ENCODE assay signal across 8 cellular contexts in genomic region chr2:42770288-42771131, GRCh38. TPM values are rescaled to one million over a fixed set of nuclear protein-coding genes. Genes with fewer than 3 reads are reported as not detected.
A peak's percentile ranks its signal among the peaks of the same experiment; 100 is the strongest.
DNase-seq lines count a peak whose midpoint lies in the region; ATAC-seq and TF ChIP-seq lines count a peak whose summit lies in the region.

No MANE protein-coding gene starts in this region.

- no peaks in the 10 kb centered on the region for H3K79me2 ChIP-seq in parathyroid adenoma

- H3K27me3 ChIP-seq in parathyroid adenoma (ENCODE audit: control insufficient read depth, insufficient read depth, low read length), result no peaks in the 10 kb centered on the region

- peak; percentile 63 for ATAC-seq in HG03571 (IDR thresholded peaks at IDR 0.05; ENCODE audit: unreplicated experiment)

- H3K4me1 Mint-ChIP-seq in activated naive CD4-positive, alpha-beta T cell treated with anti-CD3 and anti-CD28 coated beads, Interleukin-2, amount 10 ng/mL, durations not matched to agents 7 days and 5 days, result peaks cover 5% of the 10 kb centered on the region

- CTCF ChIA-PET in activated naive CD4-positive, alpha-beta T cell treated with anti-CD3 and anti-CD28 coated beads, Interleukin-2, amount 10 ng/mL, durations not matched to agents 7 days and 5 days (lab: Charles Lee), result no interaction called here

- DNase-seq in activated naive CD4-positive, alpha-beta T cell treated with anti-CD3 and anti-CD28 coated beads, Interleukin-2, amount 10 ng/mL, durations not matched to agents 7 days and 5 days, result peak; percentile 21
- DNase-seq in activated naive CD4-positive, alpha-beta T cell (lab: John Stamatoyannopoulos, UW), result no peak
- DNase-seq in SHP77 treated with DMSO at 0.1 percent for 48 hours (lab: John Stamatoyannopoulos, UW) (peak; percentile 26), fibroblast of the aortic adventitia (ENCODE audit: low read depth) (peak; percentile 49), NCI-H2081 treated with DMSO at 0.1 percent for 48 hours (lab: John Stamatoyannopoulos, UW) (no peak)
- no peak for DNase-seq in activated CD4-positive, CD25-positive, alpha-beta regulatory T cell (lab: John Stamatoyannopoulos, UW)

- H3K27ac ChIP-seq in parathyroid adenoma, result no peak overlapping the region

- peak; percentile 39 for TF ChIP-seq CTCF in fibroblast of the aortic adventitia (IDR thresholded peaks at IDR 0.05; ENCODE audit: insufficient read depth, low read length)
- TF ChIP-seq CTCF in parathyroid adenoma (IDR thresholded peaks at IDR 0.05), result peak; percentile 11

- no peaks in the 10 kb centered on the region for H3K36me3 Mint-ChIP-seq in activated naive CD4-positive, alpha-beta T cell treated with anti-CD3 and anti-CD28 coated beads, Interleukin-2, amount 10 ng/mL, durations not matched to agents 7 days and 5 days

- no peaks in the 10 kb centered on the region for H3K9me3 ChIP-seq in parathyroid adenoma (ENCODE audit: control insufficient read depth, low read length)

- H2AFZ ChIP-seq in parathyroid adenoma, result no peak overlapping the region

- no peaks in the 10 kb centered on the region for H3K27me3 Mint-ChIP-seq in activated naive CD4-positive, alpha-beta T cell treated with anti-CD3 and anti-CD28 coated beads, Interleukin-2, amount 10 ng/mL, durations not matched to agents 7 days and 5 days

- no peak overlapping the region for H3K4me3 Mint-ChIP-seq in activated naive CD4-positive, alpha-beta T cell treated with anti-CD3 and anti-CD28 coated beads, Interleukin-2, amount 10 ng/mL, durations not matched to agents 7 days and 5 days

- H3K4me3 ChIP-seq in fibroblast of the aortic adventitia (ENCODE audit: low read depth, low read length), result no peak overlapping the region
- no peak overlapping the region for H3K4me3 ChIP-seq in parathyroid adenoma (ENCODE audit: low read depth, low read length)

- H3K4me2 ChIP-seq in parathyroid adenoma (ENCODE audit: low read length), result no peak overlapping the region

- H3K36me3 ChIP-seq in parathyroid adenoma (ENCODE audit: control insufficient read depth, insufficient read depth, low read length), result no peaks in the 10 kb centered on the region

- H3K4me1 ChIP-seq in parathyroid adenoma, result no peaks in the 10 kb centered on the region

- no peaks in the 10 kb centered on the region for H3K9me3 Mint-ChIP-seq in activated naive CD4-positive, alpha-beta T cell treated with anti-CD3 and anti-CD28 coated beads, Interleukin-2, amount 10 ng/mL, durations not matched to agents 7 days and 5 days

- H3K9ac ChIP-seq in parathyroid adenoma, result no peak overlapping the region

- no peak overlapping the region for H3K27ac Mint-ChIP-seq in activated naive CD4-positive, alpha-beta T cell treated with anti-CD3 and anti-CD28 coated beads, Interleukin-2, amount 10 ng/mL, durations not matched to agents 7 days and 5 days

RNA-seq across cellular contexts. Expression of gene OXER1, which starts 6.6 kb away (rescaled TPM):
- 0.27 TPM in 1 of 2 replicates, not detected in the other for total RNA-seq in fibroblast of the aortic adventitia (ENCODE audit: low replicate concordance)

RNA-seq across cellular contexts. Expression of gene HAAO, which starts 21.9 kb away (rescaled TPM):
- total RNA-seq in fibroblast of the aortic adventitia (ENCODE audit: low replicate concordance), result 0.90 and 5.4 TPM in 2 replicates

Comparison
In these comparisons a context has a peak if more than half of its experiments do, and no peak if none do; other contexts are left out.
1. DNase-seq: peak in activated naive CD4-positive, alpha-beta T cell treated with anti-CD3 and anti-CD28 coated beads, Interleukin-2, amount 10 ng/mL, durations not matched to agents 7 days and 5 days (single experiment), SHP77 treated with DMSO at 0.1 percent for 48 hours (single experiment) and fibroblast of the aortic adventitia (single experiment); none in activated naive CD4-positive, alpha-beta T cell (0 of 4), NCI-H2081 treated with DMSO at 0.1 percent for 48 hours (single experiment) and activated CD4-positive, CD25-positive, alpha-beta regulatory T cell (0 of 4).